In the genomic region with DNA sequence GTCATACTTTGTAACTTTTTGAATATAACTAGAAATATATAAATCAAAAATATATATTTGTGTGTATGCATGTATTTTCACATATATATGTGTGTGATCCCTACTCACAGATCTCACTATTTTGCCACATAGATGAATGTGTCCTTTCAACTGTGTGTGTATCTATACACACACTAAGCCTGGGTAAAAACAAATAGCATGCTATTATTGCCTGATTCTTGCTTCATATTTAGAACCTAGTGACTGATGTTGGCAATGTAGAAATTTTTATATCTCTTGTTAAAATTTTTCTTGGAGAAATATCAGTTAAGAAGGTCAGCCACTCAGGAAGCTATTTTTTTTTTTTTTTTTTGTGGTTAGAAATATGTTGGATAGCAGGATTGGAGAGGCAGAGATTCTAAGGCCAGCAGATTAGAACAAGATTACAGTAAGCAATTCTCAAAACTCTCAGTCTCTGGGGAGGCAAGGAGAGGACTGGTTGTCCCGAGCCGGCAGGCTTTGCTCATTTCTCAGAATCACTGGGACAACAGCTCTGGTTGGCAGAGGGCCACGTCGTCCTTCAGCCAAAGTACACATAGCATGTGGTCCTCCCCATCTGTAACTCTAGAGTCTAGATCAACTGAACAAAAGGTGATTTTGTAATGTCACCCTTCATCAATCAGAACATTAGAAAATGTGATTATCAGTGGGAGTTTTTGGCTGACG, we compare ENCODE assay signal across 10 cellular contexts. TPM values are rescaled to one million over a fixed set of nuclear protein-coding genes. Genes with fewer than 3 reads are reported as not detected.
DNase-seq lines count a peak whose midpoint lies in the region; FAIRE-seq and TF ChIP-seq lines count a peak whose summit lies in the region.
"Had no signal": no experiment of that assay in that cellular context is flagged by ENCODE, and none has a peak within 500 bp of the region (broad histone marks: within the 10 kb centered on the region; RNA-seq: fewer than 3 reads in every experiment).

No MANE protein-coding gene starts in this region.

- no peak for FAIRE-seq in GM12892 (lab: Jason Lieb, UNC)
- FAIRE-seq: K562 had no signal

- peaks cover 0 to 2% (median 0%) of the 10 kb centered on the region in 5 donors for H3K9me3 ChIP-seq in subcutaneous abdominal adipose tissue (ENCODE audit: control insufficient read depth in 5 of 5, low read length in 5 of 5)

- H3K36me3 ChIP-seq in subcutaneous abdominal adipose tissue (ENCODE audit: control insufficient read depth in 5 of 5, insufficient read depth in 5 of 5, low read length in 5 of 5) = no peaks in the 10 kb centered on the region

- peaks cover 2 to 17% (median 10%) of the 10 kb centered on the region in 5 donors for H3K4me1 ChIP-seq in subcutaneous abdominal adipose tissue (ENCODE audit: control insufficient read depth in 5 of 5, insufficient read depth in 5 of 5, low read length in 5 of 5)

- no peak for TF ChIP-seq POLR2A in GM12892 (IDR thresholded peaks at IDR 0.05; ENCODE audit: low read depth, low read length)

- DNase-seq in LHCN-M2 (ENCODE audit: low read depth) = peak; percentile 71
- peak; percentile 98 for DNase-seq in cerebellar cortex (ENCODE audit: low spot score)
- DNase-seq in kidney tubule cell (ENCODE audit: low spot score) = peak; percentile 13
- no peak for DNase-seq in GM12892 (ENCODE audit: insufficient read length)
- DNase-seq in NCI-H526 (lab: John Stamatoyannopoulos, UW) = no peak
- no peak for DNase-seq in GDM1 (lab: John Stamatoyannopoulos, UW)
- DNase-seq in NCI-H82 treated with DMSO at 0.1 percent for 48 hours (lab: John Stamatoyannopoulos, UW; ENCODE audit: unreplicated experiment) = no peak
- DNase-seq: SW 1271 had no signal

- H3K27me3 ChIP-seq in subcutaneous abdominal adipose tissue (ENCODE audit: control insufficient read depth in 5 of 5, insufficient read depth in 4 of 5, low read length in 5 of 5) = no peaks in the 10 kb centered on the region

- no peak overlapping the region for H3K4me3 ChIP-seq in subcutaneous abdominal adipose tissue (ENCODE audit: low read depth in 1 of 5, low read length in 5 of 5)
- H3K4me3 ChIP-seq: K562 had no signal

- H3K27ac ChIP-seq in subcutaneous abdominal adipose tissue (ENCODE audit: low read depth, low read length) = peak overlapping the region; percentile 52

- H3K9ac ChIP-seq in subcutaneous abdominal adipose tissue (ENCODE audit: low read length in 5 of 5) = no peak overlapping the region

RNA-seq across cellular contexts. Expression of a gene that starts 19.7 kb away (rescaled TPM):
- not detected in 2 replicates for total RNA-seq in LHCN-M2 (2014; rRNA removed)
- polyA plus RNA-seq in LHCN-M2 (2012) = not detected
- polyA plus RNA-seq in GM12892 (2012; ENCODE audit: missing spikeins) = not detected
- polyA plus RNA-seq: K562 had no signal

Comparison
In these comparisons a context has a peak if more than half of its experiments do, and no peak if none do; other contexts are left out.
1. DNase-seq: peak in LHCN-M2 (single experiment), cerebellar cortex (single experiment) and kidney tubule cell (single experiment); none in GM12892 (single experiment), NCI-H526 (0 of 2), GDM1 (single experiment) and NCI-H82 treated with DMSO at 0.1 percent for 48 hours (single experiment).